ENCODE assay signal across 8 cellular contexts in genomic region chr17:38428150-38428642, GRCh38. TPM values are rescaled to one million over a fixed set of nuclear protein-coding genes. Genes with fewer than 3 reads are reported as not detected.
A peak's percentile ranks its signal among the peaks of the same experiment; 100 is the strongest.
DNase-seq lines count a peak whose midpoint lies in the region; TF ChIP-seq lines count a peak whose summit lies in the region.

Gene ARHGAP23, plus strand, starts transcription at chr17:38428464. Its CDS starts 22 bp downstream, at chr17:38428486.

- no peaks in the 10 kb centered on the region for H3K9me3 Mint-ChIP-seq in mesothelial cell of epicardium

- WGBS in esophagus, 2 donors = 1% methylated on average over 35 to 43 of the region's 45 CpGs

- in situ Hi-C loops in Caki2 (cut with HindIII; ENCODE audit: low pct_unique_long_range_greater_than_20kb, low sequenced_read_pairs) = no loop called here

- peak within 1 kb of the TSS; percentile 79 to 88 for H3K27ac ChIP-seq in esophagus (ENCODE audit: low read depth in 2 of 2, low read length in 1 of 2)

- peaks cover 43% of the 10 kb centered on the region for H3K4me1 Mint-ChIP-seq in mesothelial cell of epicardium

- peak within 1 kb of the TSS; percentile 9 for H3K27ac Mint-ChIP-seq in mesothelial cell of epicardium

- H3K4me1 ChIP-seq in esophagus (ENCODE audit: control insufficient read depth in 2 of 2, insufficient read depth in 2 of 2, low read length in 1 of 2) = peaks cover 5 to 16% of the 10 kb centered on the region in 2 donors

- no peaks in the 10 kb centered on the region for H3K9me3 ChIP-seq in esophagus (ENCODE audit: control insufficient read depth in 2 of 2, insufficient read depth in 1 of 2, low read depth in 1 of 2, low read length in 1 of 2)

- H3K27me3 Mint-ChIP-seq in mesothelial cell of epicardium (ENCODE audit: low read depth) = peaks cover 2% of the 10 kb centered on the region

- TF ChIP-seq CTCF in mesothelial cell of epicardium (IDR thresholded peaks at IDR 0.05; ENCODE audit: unreplicated experiment) = no peak

- peak; percentile 16 for DNase-seq in Caki2 (ENCODE audit: low read depth)
- peak; percentile 38 for DNase-seq in NAMALWA (ENCODE audit: low spot score)
- DNase-seq in activated T-cell treated with anti-CD3 and anti-CD28 coated beads, Interleukin-2, amount 50 U/mL, for 48 hours = peak; percentile 40 to 48
- no peak for DNase-seq in mesothelial cell of epicardium (ENCODE audit: low spot score in 2 of 2, unreplicated experiment in 2 of 2)
- peak; percentile 32 for DNase-seq in stimulated activated naive CD4-positive, alpha-beta T cell treated with Interleukin-2 at 50 U/mL for 16 hours (lab: John Stamatoyannopoulos, UW)
- DNase-seq in NOMO-1 treated with dmso at 0.1 percent for 144 hours (lab: John Stamatoyannopoulos, UW; ENCODE audit: unreplicated experiment) = no peak
- no peak for DNase-seq in NOMO-1 treated with DMSO at 0.1 percent for 48 hours (lab: John Stamatoyannopoulos, UW; ENCODE audit: unreplicated experiment)

- H3K36me3 ChIP-seq in esophagus (ENCODE audit: control insufficient read depth in 2 of 2, insufficient read depth in 2 of 2, low read length in 1 of 2) = no peaks in the 10 kb centered on the region

- H3K4me3 Mint-ChIP-seq in mesothelial cell of epicardium = peak within 1 kb of the TSS; percentile 67

- H3K36me3 Mint-ChIP-seq in mesothelial cell of epicardium = no peaks in the 10 kb centered on the region

- no peaks in the 10 kb centered on the region for H3K27me3 ChIP-seq in esophagus (ENCODE audit: control insufficient read depth in 1 of 2, insufficient read depth in 2 of 2, low read length in 2 of 2)

- H3K4me3 ChIP-seq in esophagus (ENCODE audit: low read depth in 1 of 2, low read length in 2 of 2) = peak within 1 kb of the TSS; percentile 61 to 65

RNA-seq across cellular contexts. Expression of gene ARHGAP23, which starts in this region (rescaled TPM):
- total RNA-seq in Caki2 (2014; rRNA removed; shearing (Covaris generic); ENCODE audit: low replicate concordance) = 1.4 and 2.3 TPM in 2 replicates
- polyA plus RNA-seq in esophagus = 10 to 100 TPM; 36.0 to 45.2 TPM
- total RNA-seq in mesothelial cell of epicardium = 86.7 to 89.1 TPM (median 87.2 TPM) in 3 replicates

Comparison
In these comparisons a context has a peak if more than half of its experiments do, and no peak if none do; other contexts are left out.
1. RNA of gene ARHGAP23 (total RNA-seq): 86.7 to 89.1 TPM in mesothelial cell of epicardium; 1.4 to 2.3 TPM in Caki2; every median in the first group is over 10 times any median in the second.
2. DNase-seq: peak in Caki2 (single experiment), NAMALWA (single experiment), activated T-cell treated with anti-CD3 and anti-CD28 coated beads, Interleukin-2, amount 50 U/mL, for 48 hours (2 of 2) and stimulated activated naive CD4-positive, alpha-beta T cell treated with Interleukin-2 at 50 U/mL for 16 hours (single experiment); none in mesothelial cell of epicardium (0 of 2), NOMO-1 treated with dmso at 0.1 percent for 144 hours (single experiment) and NOMO-1 treated with DMSO at 0.1 percent for 48 hours (single experiment).